In genomic region chr2:26356771-26357170, GRCh38 we compare ENCODE assay signal across 29 cellular contexts. TPM values are rescaled to one million over a fixed set of nuclear protein-coding genes. Genes with fewer than 3 reads are reported as not detected.
DNase-seq lines count a peak whose midpoint lies in the region; ATAC-seq and TF ChIP-seq lines count a peak whose summit lies in the region.
"Had no signal": no experiment of that assay in that cellular context is flagged by ENCODE, and none has a peak within 500 bp of the region (broad histone marks: within the 10 kb centered on the region; RNA-seq: fewer than 3 reads in every experiment).

No MANE protein-coding gene starts in this region.

- no TSS peak for BruUV-seq in Calu3 (replicated peaks; lab: Mats Ljungman, UMichigan)
- no TSS peak for BruUV-seq in mammary epithelial cell (replicated peaks; lab: Mats Ljungman, UMichigan)

- H3K9me3 Mint-ChIP-seq in T-helper 1 cell treated with Interleukin-12 subunit alpha and Interleukin-12 subunit beta and Interleukin-4 antibody, amounts not matched to agents 30 μg/mL and 1 μg/mL, for 36 hours = no peaks in the 10 kb centered on the region
- no peaks in the 10 kb centered on the region for H3K9me3 Mint-ChIP-seq in Calu3 (ENCODE audit: low read depth, unreplicated experiment)
- H3K9me3 Mint-ChIP-seq: CD4-positive, alpha-beta memory T cell had no signal

- dilution Hi-C loops in mammary epithelial cell (cut with HindIII; ENCODE audit: low sequenced_read_pairs) = no loop called here

- in situ Hi-C loops in mammary epithelial cell (cut with MboI; ENCODE audit: low sequenced_read_pairs in 2 of 2) = no loop called here

- H3K27me3 ChIP-seq in mammary epithelial cell (ENCODE audit: insufficient read depth, low read length) (no peaks in the 10 kb centered on the region), ovary (no peaks in the 10 kb centered on the region)
- H3K27me3 ChIP-seq: brain microvascular endothelial cell, sigmoid colon, uterus had no signal

- H3K36me3 Mint-ChIP-seq in T-helper 1 cell treated with Interleukin-12 subunit alpha and Interleukin-12 subunit beta and Interleukin-4 antibody, amounts not matched to agents 30 μg/mL and 1 μg/mL, for 36 hours (ENCODE audit: low read depth) = peaks cover 9% of the 10 kb centered on the region
- H3K36me3 Mint-ChIP-seq in Calu3 (ENCODE audit: insufficient read depth, unreplicated experiment) = peaks cover 10% of the 10 kb centered on the region

- H3K4me1 Mint-ChIP-seq in T-helper 1 cell treated with Interleukin-12 subunit alpha and Interleukin-12 subunit beta and Interleukin-4 antibody, amounts not matched to agents 30 μg/mL and 1 μg/mL, for 36 hours (ENCODE audit: low read depth) = peaks cover 38% of the 10 kb centered on the region
- H3K4me1 Mint-ChIP-seq in Calu3 (ENCODE audit: low read depth, unreplicated experiment) = peaks cover 74% of the 10 kb centered on the region

- intact Hi-C loops in Calu3 (cut with micrococcal nuclease; ENCODE audit: unreplicated experiment) = loop anchor here (10.0 kb wide), 1 partner anchor 108 kb away; no protein-coding TSS in a partner anchor
- intact Hi-C loops in mammary epithelial cell (cut with micrococcal nuclease) = no loop called here
- intact Hi-C loops in ovary (cut with DNase I) = loop anchor here in 1 of 4 donors (10.0 kb wide), 1 partner anchor 218 kb away; no protein-coding TSS in a partner anchor

- peak overlapping the region; percentile 52 for H3K4me2 ChIP-seq in mammary epithelial cell (ENCODE audit: insufficient read depth, low read depth, low read length)

- peak overlapping the region; percentile 75 for H3K27ac ChIP-seq in mammary epithelial cell (ENCODE audit: insufficient read depth, low read depth, low read length)
- H3K27ac ChIP-seq in ovary = no peak overlapping the region
- H3K27ac ChIP-seq: 22Rv1, brain microvascular endothelial cell, sigmoid colon, thoracic aorta, uterus, WERI-Rb-1 had no signal

- no peaks in the 10 kb centered on the region for H3K27me3 Mint-ChIP-seq in T-helper 1 cell treated with Interleukin-12 subunit alpha and Interleukin-12 subunit beta and Interleukin-4 antibody, amounts not matched to agents 30 μg/mL and 1 μg/mL, for 36 hours (ENCODE audit: low read depth)
- H3K27me3 Mint-ChIP-seq in Calu3 (ENCODE audit: unreplicated experiment) = no peaks in the 10 kb centered on the region
- H3K27me3 Mint-ChIP-seq: CD4-positive, alpha-beta memory T cell had no signal

- no peak overlapping the region for H3K4me3 ChIP-seq in mammary epithelial cell (replicated peaks in 1 of 3; ENCODE audit: insufficient read depth in 1 of 3, low read depth in 2 of 3, low read length in 3 of 3)
- H3K4me3 ChIP-seq in ovary = no peak overlapping the region
- H3K4me3 ChIP-seq: psoas muscle, sigmoid colon, thoracic aorta, uterus had no signal

- H3K36me3 ChIP-seq in mammary epithelial cell (ENCODE audit: insufficient read depth, low read length) (peaks cover 3% of the 10 kb centered on the region), ovary (no peaks in the 10 kb centered on the region)
- H3K36me3 ChIP-seq: brain microvascular endothelial cell, sigmoid colon, thoracic aorta, uterus had no signal

- 3% methylated on average over 2 of the region's 2 CpGs for WGBS in mammary epithelial cell (ENCODE audit: low coverage, missing lambda C conversion rate)
- WGBS in ovary, 3 donors = 82 to 86% (median 85%) methylated on average over 2 of the region's 2 CpGs

- no peak for TF ChIP-seq POLR2A in ovary (IDR thresholded peaks at IDR 0.05)

- H3K9me3 ChIP-seq in mammary epithelial cell (replicated peaks; ENCODE audit: insufficient read depth, low read length) (no peaks in the 10 kb centered on the region), ovary (no peaks in the 10 kb centered on the region)
- H3K9me3 ChIP-seq: psoas muscle, sigmoid colon, thoracic aorta, uterus had no signal

- H3K27ac Mint-ChIP-seq in T-helper 1 cell treated with Interleukin-12 subunit alpha and Interleukin-12 subunit beta and Interleukin-4 antibody, amounts not matched to agents 30 μg/mL and 1 μg/mL, for 36 hours = peak overlapping the region; percentile 50
- H3K27ac Mint-ChIP-seq in Calu3 (ENCODE audit: unreplicated experiment) = peak overlapping the region; percentile 41

- DNase-seq in T-helper 1 cell (no peak), Calu3 (no peak), mammary epithelial cell (peak; percentile 30), kidney tubule cell (ENCODE audit: low spot score) (peak; percentile 2), hypothalamus (lab: John Stamatoyannopoulos, UW) (no peak), ovary (no peak)
- DNase-seq: activated CD4-positive, alpha-beta T cell treated with anti-CD3 and anti-CD28 coated beads, Interleukin-2, amount 50 U/mL, for 4 hours; activated effector memory CD4-positive, alpha-beta T cell treated with anti-CD3 and anti-CD28 coated beads, Interleukin-2, amount 50 U/mL, for 16 hours; brain microvascular endothelial cell; CD4-positive, alpha-beta memory T cell; left ventricle myocardium superior; NCI-H1048; NCI-H1694 treated with DMSO at 0.1 percent for 48 hours; NCI-H524 treated with DMSO at 0.1 percent for 48 hours; PC-3; psoas muscle; Right ventricle myocardium superior; sigmoid colon; stimulated activated naive CD8-positive, alpha-beta T cell treated with anti-CD3 and anti-CD28 coated beads, Interleukin-15, Interleukin-2, amounts not matched to agents 100 U/mL and 50 U/mL, for 24 hours; T-helper 9 cell; uterus; WERI-Rb-1 had no signal

- ATAC-seq in GM18870 (IDR thresholded peaks at IDR 0.05; ENCODE audit: unreplicated experiment) = no peak
- ATAC-seq: HepG2; left ventricle myocardium superior; PC-3; psoas muscle; stimulated activated naive CD8-positive, alpha-beta T cell treated with anti-CD3 and anti-CD28 coated beads, Interleukin-15, Interleukin-2, amounts not matched to agents 100 U/mL and 50 U/mL, for 24 hours had no signal

- H2AFZ ChIP-seq in mammary epithelial cell (ENCODE audit: low read depth, low read length) = no peak overlapping the region

- CTCF ChIA-PET in Calu3 (lab: Charles Lee) = no interaction called here
- CTCF ChIA-PET in mammary epithelial cell (lab: Charles Lee; ENCODE audit: low non-redundant PET) = no interaction called here

- peaks cover 1% of the 10 kb centered on the region for H4K20me1 ChIP-seq in mammary epithelial cell (ENCODE audit: insufficient read depth, low read length)

- H3K4me1 ChIP-seq in mammary epithelial cell (ENCODE audit: insufficient read depth, low read length) = peaks cover 40% of the 10 kb centered on the region
- no peaks in the 10 kb centered on the region for H3K4me1 ChIP-seq in ovary (ENCODE audit: insufficient read depth)
- H3K4me1 ChIP-seq: uterus had no signal

- TF ChIP-seq EP300 in ovary (IDR thresholded peaks at IDR 0.05) = no peak

- peaks cover 98% of the 10 kb centered on the region for H3K79me2 ChIP-seq in mammary epithelial cell (ENCODE audit: insufficient read depth, low read length)

- H3K9ac ChIP-seq in mammary epithelial cell (ENCODE audit: insufficient read depth, low read length) = no peak overlapping the region

- TF ChIP-seq CTCF in Calu3 (IDR thresholded peaks at IDR 0.05; ENCODE audit: unreplicated experiment) = no peak
- no peak for TF ChIP-seq CTCF in mammary epithelial cell (conservative IDR thresholded peaks at IDR 0.05 in 1 of 2, IDR thresholded peaks at IDR 0.05 in 1 of 2; ENCODE audit: extremely low read depth in 1 of 2, insufficient read depth in 1 of 2, low read depth in 1 of 2, low read length in 2 of 2)
- no peak for TF ChIP-seq CTCF in ovary (IDR thresholded peaks at IDR 0.05)

- H3K4me3 Mint-ChIP-seq in T-helper 1 cell treated with Interleukin-12 subunit alpha and Interleukin-12 subunit beta and Interleukin-4 antibody, amounts not matched to agents 30 μg/mL and 1 μg/mL, for 36 hours = no peak overlapping the region
- H3K4me3 Mint-ChIP-seq in Calu3 (ENCODE audit: low read depth, unreplicated experiment) = no peak overlapping the region

RNA-seq across cellular contexts. Expression of gene ADGRF3, which starts 10.2 kb away (rescaled TPM):
- 0.24 and 0.59 TPM in 2 replicates for total RNA-seq in Calu3 (2022)
- under 1 TPM; 0.17 to 0.45 TPM for total RNA-seq in mammary epithelial cell
- polyA plus RNA-seq in mammary epithelial cell = 0.07 TPM
- polyA minus RNA-seq in mammary epithelial cell = not detected
- total RNA-seq in ovary = under 1 TPM in 2 of 7 donors, not detected in 5; 0.11 to 0.33 TPM
- polyA plus RNA-seq in ovary = under 1 TPM; 0.06 to 0.20 TPM
- total RNA-seq: left ventricle myocardium superior, PC-3 had no signal

RNA-seq across cellular contexts. Expression of gene SELENOI, which starts 10.8 kb away (rescaled TPM):
- 66.6 and 75.4 TPM in 2 replicates for total RNA-seq in Calu3 (2022)
- total RNA-seq in mammary epithelial cell = 10 to 100 TPM; 42.7 to 64.1 TPM
- polyA plus RNA-seq in mammary epithelial cell = 16.8 TPM
- polyA minus RNA-seq in mammary epithelial cell = 96.3 TPM
- total RNA-seq in ovary = 10 to 100 TPM in 6 of 7 donors, 1 to 10 TPM in 1; 7.3 to 23.7 (median 16.4) TPM
- polyA plus RNA-seq in ovary = 1 to 10 TPM; 2.5 to 4.3 TPM

RNA-seq across cellular contexts. Expression of gene DRC1, which starts 44.9 kb away (rescaled TPM):
- total RNA-seq in Calu3 (2022) = not detected in 2 replicates
- under 1 TPM; 0.33 to 0.38 TPM for total RNA-seq in mammary epithelial cell
- polyA plus RNA-seq in mammary epithelial cell = not detected
- polyA minus RNA-seq in mammary epithelial cell = not detected
- 10 to 100 TPM in 1 of 7 donors, 1 to 10 TPM in 2, under 1 TPM in 2, not detected in 2; 0.52 to 11.8 (median 1.8) TPM for total RNA-seq in ovary
- polyA plus RNA-seq in ovary = under 1 TPM in 1 of 2 donors, not detected in 1; 0.05 TPM
- total RNA-seq: CD4-positive, alpha-beta memory T cell; H1; left ventricle myocardium superior; LHCN-M2; PC-3; Right ventricle myocardium superior; thoracic aorta had no signal
- polyA plus RNA-seq: CD4-positive, alpha-beta memory T cell; HepG2 had no signal

Comparison
In these comparisons a context has a peak if more than half of its experiments do, and no peak if none do; other contexts are left out.
1. DNase-seq: peak in mammary epithelial cell (single experiment) and kidney tubule cell (single experiment); none in T-helper 1 cell (0 of 5), Calu3 (single experiment), hypothalamus (0 of 51) and ovary (0 of 5).